ENCODE assay signal across 15 cellular contexts in the genomic region with DNA sequence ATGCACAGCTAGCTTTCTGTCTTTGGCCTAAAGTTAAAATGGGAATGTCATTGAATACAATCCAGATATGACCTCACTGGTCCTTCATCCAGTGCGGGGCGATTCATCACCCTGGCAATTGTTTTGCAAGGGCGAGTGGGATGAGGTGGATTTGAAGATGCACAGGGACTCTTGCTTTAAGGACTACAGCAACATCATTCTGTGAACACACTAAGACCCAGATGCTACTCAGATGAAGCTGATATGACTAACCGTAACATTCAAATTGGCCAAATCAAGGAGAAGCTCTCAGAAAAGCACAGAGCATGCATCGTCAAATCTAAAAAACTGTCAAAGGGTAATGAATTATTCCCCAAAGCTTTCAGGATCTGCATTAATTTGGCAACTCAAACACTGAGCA. TPM values are rescaled to one million over a fixed set of nuclear protein-coding genes. Genes with fewer than 3 reads are reported as not detected.
A peak's percentile ranks its signal among the peaks of the same experiment; 100 is the strongest.
DNase-seq lines count a peak whose midpoint lies in the region; ATAC-seq, FAIRE-seq and TF ChIP-seq lines count a peak whose summit lies in the region.
"Had no signal": no experiment of that assay in that cellular context is flagged by ENCODE, and none has a peak within 500 bp of the region (broad histone marks: within the 10 kb centered on the region; RNA-seq: fewer than 3 reads in every experiment).

No MANE protein-coding gene starts in this region.

- peak; percentile 15 for FAIRE-seq in H54 (lab: Jason Lieb, UNC)

- DNase-seq in H54 (ENCODE audit: insufficient read length, low spot score) = no peak
- DNase-seq in left ventricle myocardium superior = no peak
- peak; percentile 60 for DNase-seq in skeletal muscle cell (ENCODE audit: low read depth)
- no peak for DNase-seq in stimulated activated CD4-positive, alpha-beta T cell treated with anti-CD3 and anti-CD28 coated beads, Interleukin-12 subunit alpha, Interleukin-12 subunit beta, amount 100 ng/mL, for 4 hours
- DNase-seq: activated B cell treated with CpG ODN at 0.5 μM for 24 hours, activated gamma-delta T cell treated with Interleukin-2 at 50 U/mL for 16 hours, DMS153, NCI-H2227 treated with DMSO at 0.1 percent for 48 hours, SHP77 had no signal

- intact Hi-C loops in left ventricle myocardium superior (cut with micrococcal nuclease) = no loop called here

- no peak for TF ChIP-seq POLR2A in H54 (IDR thresholded peaks at IDR 0.05; ENCODE audit: low read depth, low read length)

- ATAC-seq in left ventricle myocardium superior (peak; percentile 73), GM21528 (IDR thresholded peaks at IDR 0.05; ENCODE audit: low FRiP score, unreplicated experiment) (no peak), HG03280 (IDR thresholded peaks at IDR 0.05; ENCODE audit: unreplicated experiment) (no peak), HG02571 (IDR thresholded peaks at IDR 0.05; ENCODE audit: unreplicated experiment) (no peak)

- H3K27ac ChIP-seq in angular gyrus (ENCODE audit: low read depth, low read length) = peak overlapping the region; percentile 22
- H3K27ac ChIP-seq: KMS-11, suprapubic skin had no signal

- no peak overlapping the region for H3K4me3 ChIP-seq in skeletal muscle cell (ENCODE audit: low read depth, low read length)
- H3K4me3 ChIP-seq: suprapubic skin had no signal

RNA-seq across cellular contexts. Expression of gene CPA1, which starts 12.8 kb away (rescaled TPM):
- not detected for total RNA-seq in left ventricle myocardium superior
- total RNA-seq: activated B cell treated with CpG ODN at 0.5 μM for 24 hours, suprapubic skin had no signal

RNA-seq across cellular contexts. Expression of gene CEP41, which starts 47.7 kb away (rescaled TPM):
- 4.9 TPM for total RNA-seq in left ventricle myocardium superior

RNA-seq across cellular contexts. Expression of gene CPA5, which starts 48.5 kb away (rescaled TPM):
- total RNA-seq in left ventricle myocardium superior = not detected
- total RNA-seq: activated B cell treated with CpG ODN at 0.5 μM for 24 hours had no signal
